2 cellular contexts compared by ENCODE assay signal in genomic region chr19:53652476-53652875, GRCh38.
TF ChIP-seq lines count a peak whose summit lies in the region.

No MANE protein-coding gene starts in this region.

TF ChIP-seq in GM23338, 12 proteins besides CTCF, POLR2A, EP300 and RAD21 (continued from another document):
- no peak for TF ChIP-seq REST (IDR thresholded peaks at IDR 0.05; ENCODE audit: unreplicated experiment)
- TF ChIP-seq STAT1 (IDR thresholded peaks at IDR 0.05; ENCODE audit: unreplicated experiment), result no peak
- no peak for TF ChIP-seq POLR2AphosphoS5 (IDR thresholded peaks at IDR 0.05; ENCODE audit: low read depth)
- no peak for TF ChIP-seq ETS1 (IDR thresholded peaks at IDR 0.05)
- no peak for TF ChIP-seq ZNF114 (CRISPR knock-in tag; IDR thresholded peaks at IDR 0.05)
- no peak for TF ChIP-seq CREB1 (CRISPR knock-in tag; IDR thresholded peaks at IDR 0.05; ENCODE audit: low read depth)
- no peak for TF ChIP-seq ZNF331 (CRISPR knock-in tag; IDR thresholded peaks at IDR 0.05; ENCODE audit: low read depth)
- no peak for TF ChIP-seq ZNF462 (CRISPR knock-in tag; IDR thresholded peaks at IDR 0.05)
- TF ChIP-seq EZH2 (IDR thresholded peaks at IDR 0.05; ENCODE audit: low read depth, unreplicated experiment), result no peak

TF ChIP-seq in WTC11, 78 proteins besides CTCF, POLR2A, EP300 and RAD21 (continued from another document):
- TF ChIP-seq MAX (CRISPR knock-in tag; IDR thresholded peaks at IDR 0.05) (no peak), PRDM15 (CRISPR knock-in tag; IDR thresholded peaks at IDR 0.05) (no peak), RELA (CRISPR knock-in tag; IDR thresholded peaks at IDR 0.05; ENCODE audit: borderline replicate concordance) (no peak), NFATC4 (CRISPR knock-in tag; IDR thresholded peaks at IDR 0.05) (no peak)
